21 cellular contexts compared by ENCODE assay signal in genomic region chr6:51842066-51842465, GRCh38.
"Had no signal": no experiment of that assay in that cellular context is flagged by ENCODE, and none has a peak within 500 bp of the region (broad histone marks: within the 10 kb centered on the region; RNA-seq: fewer than 3 reads in every experiment).

No MANE protein-coding gene starts in this region.

- H3K4me3 ChIP-seq: body of pancreas, left ventricle myocardium inferior, sigmoid colon, smooth muscle cell, thoracic aorta, vagina had no signal

- DNase-seq: activated CD4-positive, alpha-beta memory T cell treated with anti-CD3 and anti-CD28 coated beads, Interleukin-2, amount 10 ng/mL, durations not matched to agents 7 days and 5 days; activated CD4-positive, alpha-beta T cell treated with anti-CD3 and anti-CD28 coated beads for 48 hours; activated CD8-positive, alpha-beta memory T cell treated with anti-CD3 and anti-CD28 coated beads, Interleukin-2, amount 10 ng/mL, durations not matched to agents 7 days and 5 days; activated gamma-delta T cell; activated naive CD4-positive, alpha-beta T cell treated with anti-CD3 and anti-CD28 coated beads, Interleukin-2, amount 50 U/mL, for 16 hours; activated naive CD8-positive, alpha-beta T cell treated with anti-CD3 and anti-CD28 coated beads, Interleukin-2, amount 50 U/mL, for 24 hours; activated T-cell treated with anti-CD3 and anti-CD28 coated beads for 4 hours; anterior cingulate cortex; body of pancreas; effector CD8-positive, alpha-beta T cell; foreskin keratinocyte; hippocampal formation; left ventricle myocardium inferior; sigmoid colon; stimulated activated CD4-positive, alpha-beta T cell treated with anti-CD3 and anti-CD28 coated beads, Interleukin-4, amount 100 ng/mL, for 1 hour; stimulated activated naive CD4-positive, alpha-beta T cell; T-helper 17 cell had no signal

- H3K4me1 ChIP-seq: body of pancreas, foreskin keratinocyte, left ventricle myocardium inferior, vagina had no signal

- ATAC-seq: activated CD8-positive, alpha-beta memory T cell treated with anti-CD3 and anti-CD28 coated beads, Interleukin-2, amount 10 ng/mL, durations not matched to agents 7 days and 5 days; activated naive CD8-positive, alpha-beta T cell treated with anti-CD3 and anti-CD28 coated beads, Interleukin-2, amount 50 U/mL, for 24 hours; body of pancreas; foreskin keratinocyte; natural killer cell treated with Interleukin-12 subunit alpha and Interleukin-12 subunit beta and Interleukin-15 and Interleukin-18, amount 100 ng/mL, for 72 hours; T-helper 17 cell had no signal

- H3K36me3 ChIP-seq: left ventricle myocardium inferior, sigmoid colon, thoracic aorta, vagina had no signal

- H3K27me3 ChIP-seq: body of pancreas, vagina had no signal

- H3K27ac ChIP-seq: body of pancreas, foreskin keratinocyte, left ventricle myocardium inferior, sigmoid colon, thoracic aorta, vagina had no signal

- H3K9me3 ChIP-seq: body of pancreas, left ventricle myocardium inferior, sigmoid colon, thoracic aorta, vagina had no signal
